ENCODE assay signal across 8 cellular contexts in genomic region chr20:53611449-53611894, GRCh38. TPM values are rescaled to one million over a fixed set of nuclear protein-coding genes. Genes with fewer than 3 reads are reported as not detected.
DNase-seq lines count a peak whose midpoint lies in the region; ATAC-seq and TF ChIP-seq lines count a peak whose summit lies in the region.

No MANE protein-coding gene starts in this region.

- no peak for ATAC-seq in DND-41 (ENCODE audit: insufficient read depth, low read depth)
- peak; percentile 97 for ATAC-seq in RWPE2 (ENCODE audit: low read depth)
- ATAC-seq in HG03520 (IDR thresholded peaks at IDR 0.05; ENCODE audit: unreplicated experiment), result no peak

- H2AFZ ChIP-seq in DND-41 (ENCODE audit: low read depth, low read length), result peak overlapping the region; percentile 44; the same call in 1 of the 2 replicates

- peaks cover 19% of the 10 kb centered on the region for H3K79me2 ChIP-seq in DND-41 (ENCODE audit: insufficient read depth, low read length)

- H3K27ac ChIP-seq in DND-41 (ENCODE audit: low read length) (peak overlapping the region; percentile 62), HEK293 (ENCODE audit: extremely low read depth, low read depth, low read length) (peak overlapping the region; percentile 34; the same call in 1 of the 2 replicates), RWPE2 (ENCODE audit: poor library complexity, severe bottlenecking) (peak overlapping the region; percentile 66)

- H3K4me1 ChIP-seq in DND-41 (ENCODE audit: insufficient read depth, low read length), result peaks cover 35% of the 10 kb centered on the region
- H3K4me1 ChIP-seq in HEK293 (ENCODE audit: control insufficient read depth, insufficient read depth, low read length), result peaks cover 6% of the 10 kb centered on the region; the same call in 1 of the 2 replicates
- peaks cover 43% of the 10 kb centered on the region for H3K4me1 ChIP-seq in RWPE2 (ENCODE audit: insufficient read depth, poor library complexity, severe bottlenecking)

- no peaks in the 10 kb centered on the region for H3K9me3 ChIP-seq in DND-41 (ENCODE audit: insufficient read depth, low read length, severe bottlenecking)
- no peaks in the 10 kb centered on the region for H3K9me3 ChIP-seq in HEK293 (ENCODE audit: control insufficient read depth, insufficient read depth, low read depth, low read length)
- no peaks in the 10 kb centered on the region for H3K9me3 ChIP-seq in RWPE2 (ENCODE audit: severe bottlenecking)

- no peak overlapping the region for H3K4me2 ChIP-seq in DND-41 (ENCODE audit: insufficient read depth, low read length)

- H3K27me3 ChIP-seq in DND-41 (ENCODE audit: insufficient read depth, low read length, poor library complexity), result no peaks in the 10 kb centered on the region
- H3K27me3 ChIP-seq in RWPE2 (ENCODE audit: insufficient read depth, poor library complexity, severe bottlenecking), result no peaks in the 10 kb centered on the region

- CTCF ChIA-PET in HEK293 (lab: Yijun Ruan, JAX), result interaction anchor here (0.6 kb wide), 2 partner anchors 17 to 217 kb away, joined by 4 read pairs; no protein-coding TSS in a partner anchor

- H4K20me1 ChIP-seq in DND-41 (ENCODE audit: insufficient read depth, low read length), result no peaks in the 10 kb centered on the region

- H3K9ac ChIP-seq in DND-41 (ENCODE audit: low read depth, low read length), result no peak overlapping the region

- POLR2A ChIA-PET in HEK293 (lab: Yijun Ruan, JAX), result interaction anchor here (1.2 to 1.3 kb wide), 3 partner anchors 12 to 31 kb away, joined by 3 to 9 read pairs (median 4); no protein-coding TSS in a partner anchor

- no peak overlapping the region for H3K4me3 ChIP-seq in DND-41 (ENCODE audit: low read depth in 1 of 2, low read length in 2 of 2)
- no peak overlapping the region for H3K4me3 ChIP-seq in HEK293 (ENCODE audit: low read depth, low read length)
- H3K4me3 ChIP-seq in RWPE2 (ENCODE audit: severe bottlenecking), result no peak overlapping the region
- H3K4me3 ChIP-seq in fibroblast of villous mesenchyme (ENCODE audit: low read depth, low read length), result no peak overlapping the region
- no peak overlapping the region for H3K4me3 ChIP-seq in retinal pigment epithelial cell (ENCODE audit: low read length)

- TF ChIP-seq CTCF in DND-41 (IDR thresholded peaks at IDR 0.05; ENCODE audit: borderline replicate concordance, extremely low read depth, low read length, poor library complexity, severe bottlenecking), result no peak
- no peak for TF ChIP-seq CTCF in HEK293 (tag by site-specific recombination; IDR thresholded peaks at IDR 0.05)
- no peak for TF ChIP-seq CTCF in RWPE2 (IDR thresholded peaks at IDR 0.05; ENCODE audit: poor library complexity, severe bottlenecking)
- no peak for TF ChIP-seq CTCF in fibroblast of villous mesenchyme (IDR thresholded peaks at IDR 0.05; ENCODE audit: insufficient read depth, low read depth, low read length)
- no peak for TF ChIP-seq CTCF in retinal pigment epithelial cell (conservative IDR thresholded peaks at IDR 0.05; ENCODE audit: low read depth, low read length)

- DNase-seq in DND-41, result peak; percentile 4
- no peak for DNase-seq in RWPE2 (ENCODE audit: low spot score)
- DNase-seq in fibroblast of villous mesenchyme (ENCODE audit: low read depth), result peak; percentile 100
- peak; percentile 99 for DNase-seq in retinal pigment epithelial cell (ENCODE audit: low read depth)
- DNase-seq in activated CD4-positive, CD25-positive, alpha-beta regulatory T cell (lab: John Stamatoyannopoulos, UW), result no peak
- no peak for DNase-seq in activated naive CD4-positive, alpha-beta T cell treated with anti-CD3 and anti-CD28 coated beads, Interleukin-2, amount 50 U/mL, for 16 hours

- H3K36me3 ChIP-seq in DND-41 (ENCODE audit: insufficient read depth, low read length) (peaks cover 5% of the 10 kb centered on the region; the same call in 1 of the 2 replicates), HEK293 (ENCODE audit: control insufficient read depth in 2 of 2, insufficient read depth in 1 of 2, low read length in 2 of 2) (no peaks in the 10 kb centered on the region), RWPE2 (ENCODE audit: low read depth) (no peaks in the 10 kb centered on the region)

TF ChIP-seq in HEK293, 187 proteins besides CTCF, POLR2A, EP300 and RAD21 (continues in another document):
- no peak for TF ChIP-seq SCRT1 (tag by site-specific recombination; IDR thresholded peaks at IDR 0.05; ENCODE audit: borderline replicate concordance)
- TF ChIP-seq ZFP69B (tag by site-specific recombination; IDR thresholded peaks at IDR 0.05), result peak; percentile 82
- TF ChIP-seq ZNF791 (tag by site-specific recombination; IDR thresholded peaks at IDR 0.05), result no peak
- no peak for TF ChIP-seq ZNF121 (tag by site-specific recombination; IDR thresholded peaks at IDR 0.05)
- no peak for TF ChIP-seq ZNF138 (tag by site-specific recombination; IDR thresholded peaks at IDR 0.05; ENCODE audit: borderline replicate concordance)
- TF ChIP-seq ZSCAN30 (tag by site-specific recombination; IDR thresholded peaks at IDR 0.05), result no peak
- TF ChIP-seq ZNF558 (tag by site-specific recombination; IDR thresholded peaks at IDR 0.05), result peak; percentile 62; the same call in 1 of the 2 replicates
- TF ChIP-seq GFI1B (tag by site-specific recombination; IDR thresholded peaks at IDR 0.05), result peak; percentile 98
- TF ChIP-seq ZBTB21 (tag by site-specific recombination; IDR thresholded peaks at IDR 0.05), result peak; percentile 92
- TF ChIP-seq RBAK (tag by site-specific recombination; IDR thresholded peaks at IDR 0.05), result no peak
- TF ChIP-seq ZNF184 (tag by site-specific recombination; IDR thresholded peaks at IDR 0.05), result 0 out of 2 replicates have a peak, but pooled peaks have one; percentile 47
- no peak for TF ChIP-seq ZFP41 (tag by site-specific recombination; IDR thresholded peaks at IDR 0.05; ENCODE audit: borderline replicate concordance)
- no peak for TF ChIP-seq ZSCAN16 (tag by site-specific recombination; IDR thresholded peaks at IDR 0.05)
- no peak for TF ChIP-seq ZNF423 (tag by site-specific recombination; IDR thresholded peaks at IDR 0.05)
- TF ChIP-seq ZNF335 (tag by site-specific recombination; conservative IDR thresholded peaks at IDR 0.05), result peak; percentile 49; the same call in 1 of the 2 replicates
- no peak for TF ChIP-seq ZNF658 (tag by site-specific recombination; IDR thresholded peaks at IDR 0.05)
- no peak for TF ChIP-seq ZNF174 (tag by site-specific recombination; IDR thresholded peaks at IDR 0.05)
- TF ChIP-seq ZNF677 (tag by site-specific recombination; IDR thresholded peaks at IDR 0.05), result no peak
- TF ChIP-seq HOXC10 (CRISPR knock-in tag; IDR thresholded peaks at IDR 0.05), result no peak
- TF ChIP-seq SCRT2 (tag by site-specific recombination; IDR thresholded peaks at IDR 0.05), result peak; percentile 34; the same call in 1 of the 2 replicates
- no peak for TF ChIP-seq ZNF280C (tag by site-specific recombination; IDR thresholded peaks at IDR 0.05)
- no peak for TF ChIP-seq ZBTB48 (tag by site-specific recombination; IDR thresholded peaks at IDR 0.05)
- no peak for TF ChIP-seq ZSCAN5A (tag by site-specific recombination; IDR thresholded peaks at IDR 0.05)
- TF ChIP-seq ZNF48 (tag by site-specific recombination; IDR thresholded peaks at IDR 0.05), result no peak

RNA-seq across cellular contexts. Expression of gene ZNF217, which starts 17.8 kb away (rescaled TPM):
- 20.3 and 22.9 TPM in 2 replicates for total RNA-seq in fibroblast of villous mesenchyme

Comparison
In these comparisons a context has a peak if more than half of its experiments do, and no peak if none do; other contexts are left out.
1. DNase-seq: peak in DND-41 (single experiment), fibroblast of villous mesenchyme (single experiment) and retinal pigment epithelial cell (single experiment); none in RWPE2 (single experiment), activated CD4-positive, CD25-positive, alpha-beta regulatory T cell (0 of 4) and activated naive CD4-positive, alpha-beta T cell treated with anti-CD3 and anti-CD28 coated beads, Interleukin-2, amount 50 U/mL, for 16 hours (single experiment).
2. Peak in every context shown above with its lines, with median percentiles within 50 percentile points of each other: H3K27ac ChIP-seq.